Comparison of ENCODE assay signal across 17 cellular contexts in the genomic region with DNA sequence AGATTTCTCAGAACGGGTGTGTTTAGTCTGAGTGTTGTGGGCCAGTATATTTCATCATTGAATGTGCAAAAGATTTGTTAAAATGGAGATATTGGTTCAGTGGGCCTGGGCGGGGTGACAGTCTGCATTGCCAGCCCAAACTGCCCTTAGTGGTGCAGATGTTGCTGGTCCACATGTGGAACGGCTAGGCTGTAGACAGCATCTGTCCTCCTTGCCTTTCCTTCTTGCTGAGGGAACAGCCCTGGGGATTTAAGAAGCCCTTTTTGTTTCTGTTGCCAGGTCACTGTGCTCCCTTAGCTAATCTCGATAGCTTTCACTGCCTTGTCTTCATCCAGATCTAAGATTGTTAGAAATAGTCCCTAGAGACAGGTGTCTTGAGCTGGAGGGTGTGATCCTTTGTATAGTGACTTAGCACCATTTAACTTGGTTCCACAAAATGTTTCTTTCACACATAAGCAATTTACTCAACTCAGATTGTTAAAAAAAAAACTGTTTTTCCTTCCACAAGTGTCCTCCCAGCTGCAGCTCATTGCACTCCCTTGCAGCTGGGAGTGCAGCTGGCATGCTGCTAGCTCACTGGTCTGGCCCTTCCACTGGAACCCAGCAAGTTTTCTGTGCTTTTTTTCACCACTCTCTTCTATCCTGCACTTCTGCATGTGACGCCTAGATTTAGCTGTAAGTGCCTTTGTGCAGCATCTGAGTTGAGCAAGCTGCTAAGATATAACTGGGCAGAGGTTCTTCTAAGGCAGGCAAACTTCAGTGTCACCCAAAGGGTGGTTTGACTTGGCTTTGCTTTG. TPM values are rescaled to one million over a fixed set of nuclear protein-coding genes. Genes with fewer than 3 reads are reported as not detected.
DNase-seq lines count a peak whose midpoint lies in the region; ATAC-seq, FAIRE-seq and TF ChIP-seq lines count a peak whose summit lies in the region.
"Had no signal": no experiment of that assay in that cellular context is flagged by ENCODE, and none has a peak within 500 bp of the region (broad histone marks: within the 10 kb centered on the region; RNA-seq: fewer than 3 reads in every experiment).

No MANE protein-coding gene starts in this region.

- FAIRE-seq in H54 (lab: Jason Lieb, UNC) = no peak
- FAIRE-seq: bronchial epithelial cell, endothelial cell of umbilical vein had no signal

- no peaks in the 10 kb centered on the region for H3K9me2 ChIP-seq in OCI-LY7 (ENCODE audit: insufficient read depth, low read length)

- CTCF ChIA-PET in OCI-LY7 (lab: Charles Lee; ENCODE audit: unreplicated experiment) = no interaction called here

- H3K4me3 ChIP-seq in OCI-LY7 (ENCODE audit: low read depth, low read length, poor library complexity, severe bottlenecking) (no peak overlapping the region), heart right ventricle (no peak overlapping the region), psoas muscle (no peak overlapping the region)
- H3K4me3 ChIP-seq: Peyer's patch, right lobe of liver, stomach had no signal

- TF ChIP-seq CTCF in OCI-LY7 (conservative IDR thresholded peaks at IDR 0.05; ENCODE audit: low read length) (no peak), heart right ventricle (IDR thresholded peaks at IDR 0.05) (no peak), psoas muscle (IDR thresholded peaks at IDR 0.05) (no peak)

- TF ChIP-seq POLR2A in H54 (IDR thresholded peaks at IDR 0.05; ENCODE audit: low read depth, low read length) = no peak

- H3K79me2 ChIP-seq in OCI-LY7 (ENCODE audit: insufficient read depth, low read depth, low read length) = no peaks in the 10 kb centered on the region

- POLR2A ChIA-PET in OCI-LY7 (lab: Charles Lee) = interaction anchor here (0.5 to 0.6 kb wide), 2 partner anchors 83 to 185 kb away, joined by 3 read pairs; no protein-coding TSS in a partner anchor

- intact Hi-C loops in OCI-LY7 (cut with micrococcal nuclease; ENCODE audit: unreplicated experiment) (no loop called here), heart right ventricle (cut with DNase I) (no loop called here), psoas muscle (cut with DNase I) (no loop called here)

- H3K4me1 ChIP-seq in OCI-LY7 (ENCODE audit: insufficient read depth, low read length, poor library complexity, severe bottlenecking) (peaks cover 27% of the 10 kb centered on the region), heart right ventricle (peaks cover 0 to 36% (median 25%) of the 10 kb centered on the region in 9 donors), psoas muscle (peaks cover 23% of the 10 kb centered on the region)
- H3K4me1 ChIP-seq: right lobe of liver had no signal

- peak; percentile 73 for DNase-seq in DMS79 treated with DMSO at 0.1 percent for 48 hours (lab: John Stamatoyannopoulos, UW)
- DNase-seq in OCI-LY7 (ENCODE audit: low spot score) = peak; percentile 12
- peak; percentile 18 to 22 for DNase-seq in heart right ventricle
- peak in 1 of 2 donors; percentile 16 for DNase-seq in psoas muscle
- DNase-seq in NCI-H2227 treated with DMSO at 0.1 percent for 48 hours (lab: John Stamatoyannopoulos, UW) = no peak
- DNase-seq in H54 (ENCODE audit: insufficient read length, low spot score) = no peak
- DNase-seq: activated CD4-positive, alpha-beta T cell treated with anti-CD3 and anti-CD28 coated beads, Interleukin-2, amount 50 U/mL, for 4 hours; CD8-positive, alpha-beta T cell; Peyer's patch; stomach; T-helper 2 cell had no signal

- no TSS peak for BruUV-seq in OCI-LY7 (replicated peaks; lab: Mats Ljungman, UMichigan)

- H3K9me3 ChIP-seq in OCI-LY7 (ENCODE audit: low read length) = no peaks in the 10 kb centered on the region
- no peaks in the 10 kb centered on the region for H3K9me3 ChIP-seq in heart right ventricle
- no peaks in the 10 kb centered on the region for H3K9me3 ChIP-seq in psoas muscle
- H3K9me3 ChIP-seq: Peyer's patch, right lobe of liver, stomach had no signal

- ATAC-seq in heart right ventricle (peak in 5 of 8 donors; percentile 5 to 35 (median 15)), psoas muscle (no peak), GM18502 (IDR thresholded peaks at IDR 0.05; ENCODE audit: poor library complexity, unreplicated experiment) (no peak), esophagus mucosa (no peak)
- ATAC-seq: activated T-helper 17 cell treated with anti-CD3 and anti-CD28 coated beads, Interleukin-2, amount 50 U/mL, for 72 hours; CD8-positive, alpha-beta T cell; right lobe of liver had no signal

- H3K36me3 ChIP-seq in OCI-LY7 (ENCODE audit: insufficient read depth, low read length) = no peaks in the 10 kb centered on the region
- no peaks in the 10 kb centered on the region for H3K36me3 ChIP-seq in heart right ventricle
- no peaks in the 10 kb centered on the region for H3K36me3 ChIP-seq in psoas muscle (ENCODE audit: insufficient read depth in 1 of 2, low read depth in 1 of 2)
- H3K36me3 ChIP-seq: Peyer's patch, right lobe of liver, stomach had no signal

- H3K4me2 ChIP-seq in OCI-LY7 (ENCODE audit: low read length) = no peak overlapping the region

- H3K27ac ChIP-seq in OCI-LY7 (ENCODE audit: low read depth, low read length, poor library complexity, severe bottlenecking) (no peak overlapping the region), heart right ventricle (peak overlapping the region in 7 of 10 donors; percentile 27 to 99 (median 96)), psoas muscle (peak overlapping the region; percentile 10)
- H3K27ac ChIP-seq: Peyer's patch, right lobe of liver had no signal

- WGBS in heart right ventricle, 2 donors = 60 to 67% methylated on average over 5 of the region's 5 CpGs
- WGBS in psoas muscle, 3 donors = 40 to 54% (median 46%) methylated on average over 5 of the region's 5 CpGs

- no peaks in the 10 kb centered on the region for H4K20me1 ChIP-seq in OCI-LY7 (ENCODE audit: insufficient read depth, low read length)

- H3K27me3 ChIP-seq in heart right ventricle = no peaks in the 10 kb centered on the region
- H3K27me3 ChIP-seq in psoas muscle (ENCODE audit: insufficient read depth in 3 of 3, low read length in 2 of 3) = no peaks in the 10 kb centered on the region
- H3K27me3 ChIP-seq: Peyer's patch, right lobe of liver, stomach had no signal

- H2AFZ ChIP-seq in OCI-LY7 (ENCODE audit: low read length) = no peak overlapping the region

RNA-seq across cellular contexts. Expression of a gene that starts 37.5 kb away (rescaled TPM):
- not detected in 2 replicates for total RNA-seq in OCI-LY7 (2014; rRNA removed; shearing (Covaris generic))
- not detected in 2 replicates for total RNA-seq in OCI-LY7 (2022)
- total RNA-seq in heart right ventricle = 1 to 10 TPM in 4 of 10 donors, under 1 TPM in 5, not detected in 1; 0.52 to 2.3 (median 0.83) TPM
- polyA plus RNA-seq in heart right ventricle = 1 to 10 TPM in 1 of 2 donors, under 1 TPM in 1; 0.29 to 2.0 TPM
- total RNA-seq in psoas muscle = under 1 TPM in 2 of 4 donors, not detected in 2; 0.36 to 0.56 TPM
- under 1 TPM; 0.05 to 0.35 (median 0.24) TPM for polyA plus RNA-seq in psoas muscle
- not detected for total RNA-seq in esophagus mucosa
- total RNA-seq: activated T-helper 17 cell treated with anti-CD3 and anti-CD28 coated beads, Interleukin-2, amount 50 U/mL, for 72 hours; bronchial epithelial cell; CD8-positive, alpha-beta T cell; endothelial cell of umbilical vein; right lobe of liver had no signal

Comparison
In these comparisons a context has a peak if more than half of its experiments do, and no peak if none do; other contexts are left out.
1. DNase-seq: peak in DMS79 treated with DMSO at 0.1 percent for 48 hours (single experiment), OCI-LY7 (single experiment) and heart right ventricle (2 of 2); none in NCI-H2227 treated with DMSO at 0.1 percent for 48 hours (single experiment) and H54 (single experiment).
2. ATAC-seq: peak in heart right ventricle (5 of 8); none in psoas muscle (0 of 4), GM18502 (single experiment) and esophagus mucosa (single experiment).